27 cellular contexts compared by ENCODE assay signal in genomic region chr20:61119263-61119662, GRCh38.
"Had no signal": no experiment of that assay in that cellular context is flagged by ENCODE, and none has a peak within 500 bp of the region (broad histone marks: within the 10 kb centered on the region; RNA-seq: fewer than 3 reads in every experiment).

No MANE protein-coding gene starts in this region.

- H3K4me3 ChIP-seq: breast epithelium, SJSA1 had no signal

- DNase-seq: activated CD4-positive, alpha-beta memory T cell treated with anti-CD3 and anti-CD28 coated beads, Interleukin-2, amount 10 ng/mL, durations not matched to agents 7 days and 5 days; activated CD4-positive, alpha-beta T cell treated with anti-CD3 and anti-CD28 coated beads for 36 hours; activated CD4-positive, alpha-beta T cell treated with anti-CD3 and anti-CD28 coated beads, Interleukin-2, amount 50 U/mL, for 1 hour; activated naive CD4-positive, alpha-beta T cell treated with anti-CD3 and anti-CD28 coated beads, Interleukin-2, amount 50 U/mL, for 16 hours; activated naive CD8-positive, alpha-beta T cell treated with anti-CD3 and anti-CD28 coated beads, Interleukin-2, amount 10 ng/mL, durations not matched to agents 7 days and 5 days; activated T-cell treated with anti-CD3 and anti-CD28 coated beads for 4 hours; activated T-cell treated with anti-CD3 and anti-CD28 coated beads, Interleukin-2, amount 50 U/mL, for 48 hours; central memory CD4-positive, alpha-beta T cell; NCI-H1048; NCI-H1417; NCI-H1694; NCI-H2029; NCI-H2107; NCI-H226; NCI-H526; NCI-H82; NK-92 treated with Interleukin-12 subunit alpha and Interleukin-12 subunit beta, amount 100 ng/mL, for 24 hours; OCI-M1; Right ventricle myocardium superior; SW 1271; WERI-Rb-1 had no signal

- H3K27ac ChIP-seq: breast epithelium, SJSA1, WERI-Rb-1 had no signal

- H3K9me3 Mint-ChIP-seq: activated CD4-positive, alpha-beta memory T cell treated with anti-CD3 and anti-CD28 coated beads, Interleukin-2, amount 10 ng/mL, durations not matched to agents 7 days and 5 days; activated naive CD8-positive, alpha-beta T cell treated with anti-CD3 and anti-CD28 coated beads, Interleukin-2, amount 10 ng/mL, durations not matched to agents 7 days and 5 days; activated T-helper 17 cell treated with anti-CD3 and anti-CD28 coated beads, Interleukin-2, amount 50 U/mL, for 72 hours; T-helper 2 cell treated with Interferon-gamma antibody and Interleukin-4, amounts not matched to agents 5 μg/mL and 100 μg/mL, for 36 hours had no signal

- H3K27me3 ChIP-seq: breast epithelium, SJSA1 had no signal

- H3K27ac Mint-ChIP-seq: activated CD4-positive, alpha-beta memory T cell treated with anti-CD3 and anti-CD28 coated beads, Interleukin-2, amount 10 ng/mL, durations not matched to agents 7 days and 5 days; activated CD4-positive, alpha-beta T cell treated with anti-CD3 and anti-CD28 coated beads for 36 hours; activated naive CD8-positive, alpha-beta T cell treated with anti-CD3 and anti-CD28 coated beads, Interleukin-2, amount 10 ng/mL, durations not matched to agents 7 days and 5 days; activated T-helper 17 cell treated with anti-CD3 and anti-CD28 coated beads, Interleukin-2, amount 50 U/mL, for 72 hours; T-helper 2 cell treated with Interferon-gamma antibody and Interleukin-4, amounts not matched to agents 5 μg/mL and 100 μg/mL, for 36 hours had no signal

- H3K4me1 Mint-ChIP-seq: activated CD4-positive, alpha-beta memory T cell treated with anti-CD3 and anti-CD28 coated beads, Interleukin-2, amount 10 ng/mL, durations not matched to agents 7 days and 5 days had no signal

- H3K27me3 Mint-ChIP-seq: activated CD4-positive, alpha-beta memory T cell treated with anti-CD3 and anti-CD28 coated beads, Interleukin-2, amount 10 ng/mL, durations not matched to agents 7 days and 5 days had no signal

- H3K4me1 ChIP-seq: breast epithelium had no signal

- ATAC-seq: activated CD4-positive, alpha-beta T cell treated with anti-CD3 and anti-CD28 coated beads for 36 hours; activated T-helper 17 cell treated with anti-CD3 and anti-CD28 coated beads, Interleukin-2, amount 50 U/mL, for 72 hours; Panc1; SK-N-SH treated with all-trans-retinoic acid at 6 μM for 48 hours had no signal

- H3K9me3 ChIP-seq: breast epithelium, SJSA1 had no signal

- H3K4me3 Mint-ChIP-seq: activated CD4-positive, alpha-beta memory T cell treated with anti-CD3 and anti-CD28 coated beads, Interleukin-2, amount 10 ng/mL, durations not matched to agents 7 days and 5 days; activated CD4-positive, alpha-beta T cell treated with anti-CD3 and anti-CD28 coated beads for 36 hours; activated naive CD8-positive, alpha-beta T cell treated with anti-CD3 and anti-CD28 coated beads, Interleukin-2, amount 10 ng/mL, durations not matched to agents 7 days and 5 days; activated T-helper 17 cell treated with anti-CD3 and anti-CD28 coated beads, Interleukin-2, amount 50 U/mL, for 72 hours; T-helper 2 cell treated with Interferon-gamma antibody and Interleukin-4, amounts not matched to agents 5 μg/mL and 100 μg/mL, for 36 hours had no signal

- H3K36me3 ChIP-seq: breast epithelium, SJSA1, WERI-Rb-1 had no signal

- H3K36me3 Mint-ChIP-seq: activated naive CD8-positive, alpha-beta T cell treated with anti-CD3 and anti-CD28 coated beads, Interleukin-2, amount 10 ng/mL, durations not matched to agents 7 days and 5 days had no signal
